2 cellular contexts compared by ENCODE assay signal in genomic region chr2:109131777-109132176, GRCh38.
TF ChIP-seq lines count a peak whose summit lies in the region.

No MANE protein-coding gene starts in this region.

TF ChIP-seq in SK-N-SH, 30 proteins besides CTCF, POLR2A, EP300 and RAD21 (continued from another document):
- TF ChIP-seq USF1 (IDR thresholded peaks at IDR 0.05; ENCODE audit: borderline replicate concordance, low read depth) (no peak), REST (IDR thresholded peaks at IDR 0.05; ENCODE audit: low read depth, low read length) (no peak), GABPA (IDR thresholded peaks at IDR 0.05; ENCODE audit: low read depth) (no peak), EZH2phosphoT487 (IDR thresholded peaks at IDR 0.05; ENCODE audit: borderline replicate concordance, low read depth) (no peak), FOXJ3 (CRISPR knock-in tag; IDR thresholded peaks at IDR 0.05) (no peak), SMC3 (IDR thresholded peaks at IDR 0.05; ENCODE audit: low read depth, low read length) (no peak), TCF12 (IDR thresholded peaks at IDR 0.05) (no peak), FOSL2 (IDR thresholded peaks at IDR 0.05; ENCODE audit: borderline replicate concordance, low read depth) (no peak), ZBTB33 (IDR thresholded peaks at IDR 0.05; ENCODE audit: borderline replicate concordance, low read depth) (no peak), JUND (IDR thresholded peaks at IDR 0.05) (no peak)
- TF ChIP-seq, protein P1, sequence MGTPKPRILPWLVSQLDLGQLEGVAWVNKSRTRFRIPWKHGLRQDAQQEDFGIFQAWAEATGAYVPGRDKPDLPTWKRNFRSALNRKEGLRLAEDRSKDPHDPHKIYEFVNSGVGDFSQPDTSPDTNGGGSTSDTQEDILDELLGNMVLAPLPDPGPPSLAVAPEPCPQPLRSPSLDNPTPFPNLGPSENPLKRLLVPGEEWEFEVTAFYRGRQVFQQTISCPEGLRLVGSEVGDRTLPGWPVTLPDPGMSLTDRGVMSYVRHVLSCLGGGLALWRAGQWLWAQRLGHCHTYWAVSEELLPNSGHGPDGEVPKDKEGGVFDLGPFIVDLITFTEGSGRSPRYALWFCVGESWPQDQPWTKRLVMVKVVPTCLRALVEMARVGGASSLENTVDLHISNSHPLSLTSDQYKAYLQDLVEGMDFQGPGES (IDR thresholded peaks at IDR 0.05; ENCODE audit: low read depth, low read length), result no peak
- TF ChIP-seq, protein P2, sequence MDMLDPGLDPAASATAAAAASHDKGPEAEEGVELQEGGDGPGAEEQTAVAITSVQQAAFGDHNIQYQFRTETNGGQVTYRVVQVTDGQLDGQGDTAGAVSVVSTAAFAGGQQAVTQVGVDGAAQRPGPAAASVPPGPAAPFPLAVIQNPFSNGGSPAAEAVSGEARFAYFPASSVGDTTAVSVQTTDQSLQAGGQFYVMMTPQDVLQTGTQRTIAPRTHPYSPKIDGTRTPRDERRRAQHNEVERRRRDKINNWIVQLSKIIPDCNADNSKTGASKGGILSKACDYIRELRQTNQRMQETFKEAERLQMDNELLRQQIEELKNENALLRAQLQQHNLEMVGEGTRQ (IDR thresholded peaks at IDR 0.05; ENCODE audit: borderline replicate concordance, low read depth, low read length), result no peak

TF ChIP-seq in SK-N-SH treated with all-trans-retinoic acid at 6 μM for 48 hours, 23 proteins besides CTCF, POLR2A, EP300 and RAD21 (continued from another document):
- TF ChIP-seq GLIS3 (CRISPR knock-in tag; IDR thresholded peaks at IDR 0.05) (no peak), ISL1 (CRISPR knock-in tag; IDR thresholded peaks at IDR 0.05) (no peak), CSDC2 (CRISPR knock-in tag; IDR thresholded peaks at IDR 0.05) (no peak), ZNF8 (CRISPR knock-in tag; IDR thresholded peaks at IDR 0.05) (no peak), RARB (CRISPR knock-in tag; IDR thresholded peaks at IDR 0.05) (no peak), ESRRG (CRISPR knock-in tag; IDR thresholded peaks at IDR 0.05) (no peak), ZFP3 (CRISPR knock-in tag; IDR thresholded peaks at IDR 0.05) (no peak), ARNTL (CRISPR knock-in tag; IDR thresholded peaks at IDR 0.05; ENCODE audit: borderline replicate concordance, low read depth) (no peak), ZNF565 (CRISPR knock-in tag; conservative IDR thresholded peaks at IDR 0.05; ENCODE audit: low read depth) (no peak), ZC3H10 (CRISPR knock-in tag; IDR thresholded peaks at IDR 0.05) (no peak), SNAI2 (CRISPR knock-in tag; IDR thresholded peaks at IDR 0.05) (no peak), BACH2 (CRISPR knock-in tag; IDR thresholded peaks at IDR 0.05; ENCODE audit: borderline replicate concordance) (no peak), PPARA (CRISPR knock-in tag; IDR thresholded peaks at IDR 0.05; ENCODE audit: borderline replicate concordance) (no peak), OSR1 (CRISPR knock-in tag; IDR thresholded peaks at IDR 0.05) (no peak)
- TF ChIP-seq, protein P3, sequence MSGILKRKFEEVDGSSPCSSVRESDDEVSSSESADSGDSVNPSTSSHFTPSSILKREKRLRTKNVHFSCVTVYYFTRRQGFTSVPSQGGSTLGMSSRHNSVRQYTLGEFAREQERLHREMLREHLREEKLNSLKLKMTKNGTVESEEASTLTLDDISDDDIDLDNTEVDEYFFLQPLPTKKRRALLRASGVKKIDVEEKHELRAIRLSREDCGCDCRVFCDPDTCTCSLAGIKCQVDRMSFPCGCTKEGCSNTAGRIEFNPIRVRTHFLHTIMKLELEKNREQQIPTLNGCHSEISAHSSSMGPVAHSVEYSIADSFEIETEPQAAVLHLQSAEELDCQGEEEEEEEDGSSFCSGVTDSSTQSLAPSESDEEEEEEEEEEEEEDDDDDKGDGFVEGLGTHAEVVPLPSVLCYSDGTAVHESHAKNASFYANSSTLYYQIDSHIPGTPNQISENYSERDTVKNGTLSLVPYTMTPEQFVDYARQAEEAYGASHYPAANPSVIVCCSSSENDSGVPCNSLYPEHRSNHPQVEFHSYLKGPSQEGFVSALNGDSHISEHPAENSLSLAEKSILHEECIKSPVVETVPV (CRISPR knock-in tag; IDR thresholded peaks at IDR 0.05), result no peak
- TF ChIP-seq, protein P4, sequence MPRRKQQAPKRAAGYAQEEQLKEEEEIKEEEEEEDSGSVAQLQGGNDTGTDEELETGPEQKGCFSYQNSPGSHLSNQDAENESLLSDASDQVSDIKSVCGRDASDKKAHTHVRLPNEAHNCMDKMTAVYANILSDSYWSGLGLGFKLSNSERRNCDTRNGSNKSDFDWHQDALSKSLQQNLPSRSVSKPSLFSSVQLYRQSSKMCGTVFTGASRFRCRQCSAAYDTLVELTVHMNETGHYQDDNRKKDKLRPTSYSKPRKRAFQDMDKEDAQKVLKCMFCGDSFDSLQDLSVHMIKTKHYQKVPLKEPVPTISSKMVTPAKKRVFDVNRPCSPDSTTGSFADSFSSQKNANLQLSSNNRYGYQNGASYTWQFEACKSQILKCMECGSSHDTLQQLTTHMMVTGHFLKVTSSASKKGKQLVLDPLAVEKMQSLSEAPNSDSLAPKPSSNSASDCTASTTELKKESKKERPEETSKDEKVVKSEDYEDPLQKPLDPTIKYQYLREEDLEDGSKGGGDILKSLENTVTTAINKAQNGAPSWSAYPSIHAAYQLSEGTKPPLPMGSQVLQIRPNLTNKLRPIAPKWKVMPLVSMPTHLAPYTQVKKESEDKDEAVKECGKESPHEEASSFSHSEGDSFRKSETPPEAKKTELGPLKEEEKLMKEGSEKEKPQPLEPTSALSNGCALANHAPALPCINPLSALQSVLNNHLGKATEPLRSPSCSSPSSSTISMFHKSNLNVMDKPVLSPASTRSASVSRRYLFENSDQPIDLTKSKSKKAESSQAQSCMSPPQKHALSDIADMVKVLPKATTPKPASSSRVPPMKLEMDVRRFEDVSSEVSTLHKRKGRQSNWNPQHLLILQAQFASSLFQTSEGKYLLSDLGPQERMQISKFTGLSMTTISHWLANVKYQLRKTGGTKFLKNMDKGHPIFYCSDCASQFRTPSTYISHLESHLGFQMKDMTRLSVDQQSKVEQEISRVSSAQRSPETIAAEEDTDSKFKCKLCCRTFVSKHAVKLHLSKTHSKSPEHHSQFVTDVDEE (CRISPR knock-in tag; IDR thresholded peaks at IDR 0.05), result no peak
